Comparison of ENCODE assay signal across 8 cellular contexts in genomic region chr15:58227706-58228543, GRCh38.
DNase-seq lines count a peak whose midpoint lies in the region; ATAC-seq and TF ChIP-seq lines count a peak whose summit lies in the region.

No MANE protein-coding gene starts in this region.

- H3K9me3 Mint-ChIP-seq in activated CD4-positive, alpha-beta T cell treated with anti-CD3 and anti-CD28 coated beads for 36 hours (ENCODE audit: low read depth) = no peaks in the 10 kb centered on the region

- no peak overlapping the region for H3K4me3 ChIP-seq in choroid plexus epithelial cell (ENCODE audit: low read depth, low read length)

- TF ChIP-seq CTCF in choroid plexus epithelial cell (conservative IDR thresholded peaks at IDR 0.05; ENCODE audit: low read depth, low read length) = peak; percentile 97

- no peak overlapping the region for H3K4me3 Mint-ChIP-seq in activated CD4-positive, alpha-beta T cell treated with anti-CD3 and anti-CD28 coated beads for 36 hours

- in situ Hi-C loops in ACHN (cut with HindIII; ENCODE audit: low pct_ligation_motif_present, low pct_unique_long_range_greater_than_20kb, low sequenced_read_pairs) = no loop called here

- H3K27me3 Mint-ChIP-seq in activated CD4-positive, alpha-beta T cell treated with anti-CD3 and anti-CD28 coated beads for 36 hours = peaks cover 2% of the 10 kb centered on the region

- no peaks in the 10 kb centered on the region for H3K36me3 Mint-ChIP-seq in activated CD4-positive, alpha-beta T cell treated with anti-CD3 and anti-CD28 coated beads for 36 hours (ENCODE audit: low read depth)

- POLR2A ChIA-PET in activated CD4-positive, alpha-beta T cell treated with anti-CD3 and anti-CD28 coated beads for 36 hours (lab: Charles Lee) = no interaction called here

- DNase-seq in ACHN = peak; percentile 80
- peak; percentile 31 for DNase-seq in GM19240 (ENCODE audit: insufficient read length, low spot score)
- peak; percentile 52 for DNase-seq in NCI-H226
- peak; percentile 84 for DNase-seq in activated CD4-positive, alpha-beta T cell treated with anti-CD3 and anti-CD28 coated beads for 36 hours
- peak; percentile 91 for DNase-seq in choroid plexus epithelial cell (ENCODE audit: low read depth)
- DNase-seq in left kidney (ENCODE audit: low read depth, low spot score) = peak; percentile 87
- DNase-seq in stimulated activated CD4-positive, alpha-beta T cell treated with anti-CD3 and anti-CD28 coated beads, TNF-alpha, amount 100 ng/mL, for 1 hour (ENCODE audit: low read depth in 3 of 3, low spot score in 1 of 3) = peak; percentile 13 to 57 (median 24)

- intact Hi-C loops in activated CD4-positive, alpha-beta T cell treated with anti-CD3 and anti-CD28 coated beads for 36 hours (cut with DNase I, micrococcal nuclease) = loop anchor here (1.0 to 5.0 kb wide), 4 partner anchors 533 to 1301 kb away; no protein-coding TSS in a partner anchor

- H3K4me1 Mint-ChIP-seq in activated CD4-positive, alpha-beta T cell treated with anti-CD3 and anti-CD28 coated beads for 36 hours = peaks cover 9% of the 10 kb centered on the region

- CTCF ChIA-PET in activated CD4-positive, alpha-beta T cell treated with anti-CD3 and anti-CD28 coated beads for 36 hours (lab: Charles Lee) = interaction anchor here (0.5 to 1.5 kb wide), 35 partner anchors 9 to 1300 kb away, joined by 3 to 5 read pairs (median 3); partner anchors contain the start of gene MINDY2

- no peak overlapping the region for H3K27ac Mint-ChIP-seq in activated CD4-positive, alpha-beta T cell treated with anti-CD3 and anti-CD28 coated beads for 36 hours

- peak; percentile 64 for ATAC-seq in activated CD4-positive, alpha-beta T cell treated with anti-CD3 and anti-CD28 coated beads for 36 hours
- ATAC-seq in HG03442 (IDR thresholded peaks at IDR 0.05; ENCODE audit: unreplicated experiment) = no peak

Comparison
In these comparisons a context has a peak if more than half of its experiments do, and no peak if none do; other contexts are left out.
1. DNase-seq: peak in every context shown above with its lines; median percentile 91 in choroid plexus epithelial cell; 87 in left kidney; 84 in activated CD4-positive, alpha-beta T cell treated with anti-CD3 and anti-CD28 coated beads for 36 hours; 80 in ACHN; 52 in NCI-H226; 31 in GM19240; 24 in stimulated activated CD4-positive, alpha-beta T cell treated with anti-CD3 and anti-CD28 coated beads, TNF-alpha, amount 100 ng/mL, for 1 hour.